16 cellular contexts compared by ENCODE assay signal in genomic region chr6:64376394-64376793, GRCh38.
A peak's percentile ranks its signal among the peaks of the same experiment; 100 is the strongest.
DNase-seq lines count a peak whose midpoint lies in the region; FAIRE-seq and TF ChIP-seq lines count a peak whose summit lies in the region.
"Had no signal": no experiment of that assay in that cellular context is flagged by ENCODE, and none has a peak within 500 bp of the region (broad histone marks: within the 10 kb centered on the region; RNA-seq: fewer than 3 reads in every experiment).

No MANE protein-coding gene starts in this region.

- H2BK12ac ChIP-seq in H9 (ENCODE audit: insufficient read length, low read depth, low read length) (no peak overlapping the region), trophoblast cell (ENCODE audit: low read length) (no peak overlapping the region)

- POLR2A ChIA-PET in OCI-LY7 (lab: Charles Lee), result no interaction called here

- CTCF ChIA-PET in OCI-LY7 (lab: Charles Lee; ENCODE audit: unreplicated experiment), result no interaction called here

- H3K27ac Mint-ChIP-seq in H9, result peak overlapping the region in 2 of 3 experiments; percentile 75 to 83; a peak in 3 of 7 replicates
- peak overlapping the region; percentile 75 for H3K27ac Mint-ChIP-seq in astrocyte (ENCODE audit: unreplicated experiment)

- H2BK5ac ChIP-seq in H9 (ENCODE audit: insufficient read length, low read length) (no peak overlapping the region), trophoblast cell (ENCODE audit: low read depth, low read length, poor library complexity) (no peak overlapping the region)

- H3K9me3 Mint-ChIP-seq in H9 (peaks cover 1 to 16% of the 10 kb centered on the region in 2 experiments; a peak in 4 of 5 replicates), astrocyte (ENCODE audit: unreplicated experiment) (no peaks in the 10 kb centered on the region)

- TF ChIP-seq CTCF in H9 (conservative IDR thresholded peaks at IDR 0.05) (no peak), astrocyte (IDR thresholded peaks at IDR 0.05; ENCODE audit: insufficient read depth, low read depth, low read length) (no peak), OCI-LY7 (conservative IDR thresholded peaks at IDR 0.05; ENCODE audit: low read length) (no peak)

- H3K9me3 ChIP-seq in H9 (ENCODE audit: control insufficient read depth, low read depth, low read length), result no peaks in the 10 kb centered on the region
- H3K9me3 ChIP-seq in astrocyte (ENCODE audit: insufficient read depth, low read depth, low read length), result peaks cover 4% of the 10 kb centered on the region
- H3K9me3 ChIP-seq in trophoblast cell (ENCODE audit: insufficient read depth, low read depth, low read length), result no peaks in the 10 kb centered on the region
- no peaks in the 10 kb centered on the region for H3K9me3 ChIP-seq in OCI-LY7 (ENCODE audit: low read length)
- H3K9me3 ChIP-seq: SJCRH30 had no signal

- intact Hi-C loops in OCI-LY7 (cut with micrococcal nuclease; ENCODE audit: unreplicated experiment) (no loop called here), cardiac septum (cut with DNase I) (no loop called here)

- no peaks in the 10 kb centered on the region for H4K20me1 ChIP-seq in H9 (ENCODE audit: control insufficient read depth, insufficient read depth, insufficient read length)
- H4K20me1 ChIP-seq in astrocyte (ENCODE audit: insufficient read depth, low read length), result no peaks in the 10 kb centered on the region
- H4K20me1 ChIP-seq in OCI-LY7 (ENCODE audit: insufficient read depth, low read length), result no peaks in the 10 kb centered on the region

- H3K79me2 ChIP-seq in H9 (ENCODE audit: insufficient read depth, low read length) (no peaks in the 10 kb centered on the region), astrocyte (ENCODE audit: insufficient read depth, low read length) (no peaks in the 10 kb centered on the region), trophoblast cell (ENCODE audit: control insufficient read depth, insufficient read depth, low read length, poor library complexity) (no peaks in the 10 kb centered on the region), OCI-LY7 (ENCODE audit: insufficient read depth, low read depth, low read length) (no peaks in the 10 kb centered on the region)

- peaks cover 0 to 4% (median 3%) of the 10 kb centered on the region in 3 experiments; a peak in 4 of 7 replicates for H3K36me3 Mint-ChIP-seq in H9 (ENCODE audit: insufficient read depth in 1 of 3, low read depth in 3 of 3)
- no peaks in the 10 kb centered on the region for H3K36me3 Mint-ChIP-seq in astrocyte (ENCODE audit: low read depth, unreplicated experiment)

- H3K9me2 ChIP-seq in OCI-LY7 (ENCODE audit: insufficient read depth, low read length), result no peaks in the 10 kb centered on the region

- no peak overlapping the region for H3K4me3 Mint-ChIP-seq in H9
- H3K4me3 Mint-ChIP-seq in astrocyte (ENCODE audit: unreplicated experiment), result no peak overlapping the region

- no peak overlapping the region for H3K4me3 ChIP-seq in astrocyte (ENCODE audit: insufficient read depth, low read depth, low read length)
- H3K4me3 ChIP-seq in trophoblast cell (ENCODE audit: low read depth, low read length), result no peak overlapping the region
- H3K4me3 ChIP-seq in OCI-LY7 (ENCODE audit: low read depth, low read length, poor library complexity, severe bottlenecking), result no peak overlapping the region
- H3K4me3 ChIP-seq: PC-9, SJCRH30 had no signal

- no peaks in the 10 kb centered on the region for H3K23me2 ChIP-seq in H9 (ENCODE audit: insufficient read length, low read depth, low read length, poor library complexity, severe bottlenecking)

- H2BK20ac ChIP-seq in H9 (ENCODE audit: low read depth, low read length, poor library complexity, severe bottlenecking), result no peak overlapping the region

- H3K36me3 ChIP-seq in astrocyte (ENCODE audit: insufficient read depth, low read length) (no peaks in the 10 kb centered on the region), trophoblast cell (ENCODE audit: control insufficient read depth in 1 of 2, insufficient read depth in 2 of 2, low read length in 2 of 2) (no peaks in the 10 kb centered on the region), OCI-LY7 (ENCODE audit: insufficient read depth, low read length) (no peaks in the 10 kb centered on the region)
- H3K36me3 ChIP-seq: SJCRH30 had no signal

- FAIRE-seq in astrocyte (lab: Jason Lieb, UNC), result no peak
- FAIRE-seq: H54 had no signal

- H3K4me1 ChIP-seq in H9 (ENCODE audit: insufficient read depth, low read length), result no peaks in the 10 kb centered on the region; the same call in 1 of the 2 replicates
- no peaks in the 10 kb centered on the region for H3K4me1 ChIP-seq in astrocyte (ENCODE audit: insufficient read depth, low read length)
- H3K4me1 ChIP-seq in trophoblast cell (ENCODE audit: control insufficient read depth in 1 of 2, insufficient read depth in 2 of 2, low read length in 2 of 2), result no peaks in the 10 kb centered on the region
- no peaks in the 10 kb centered on the region for H3K4me1 ChIP-seq in OCI-LY7 (ENCODE audit: insufficient read depth, low read length, poor library complexity, severe bottlenecking)
- H3K4me1 ChIP-seq: SJCRH30 had no signal

- H2BK15ac ChIP-seq in H9 (ENCODE audit: low read depth, low read length), result no peak overlapping the region

- H3K23ac ChIP-seq in H9 (ENCODE audit: insufficient read length, low read depth, low read length) (no peak overlapping the region), trophoblast cell (ENCODE audit: low read length) (no peak overlapping the region)

- H3K79me1 ChIP-seq in H9 (ENCODE audit: insufficient read depth, low read depth, low read length, poor library complexity, severe bottlenecking), result no peaks in the 10 kb centered on the region
- H3K79me1 ChIP-seq in trophoblast cell (ENCODE audit: low read length), result peaks cover 6% of the 10 kb centered on the region

- H3K14ac ChIP-seq in H9 (ENCODE audit: insufficient read depth, low read length) (no peak overlapping the region), trophoblast cell (ENCODE audit: low read length) (no peak overlapping the region)

- H3K27ac ChIP-seq in H9 (ENCODE audit: insufficient read length, low read depth, low read length), result peak overlapping the region; percentile 77
- no peak overlapping the region for H3K27ac ChIP-seq in astrocyte (ENCODE audit: low read depth, low read length)
- H3K27ac ChIP-seq in trophoblast cell (ENCODE audit: low read depth, low read length), result peak overlapping the region; percentile 81
- no peak overlapping the region for H3K27ac ChIP-seq in OCI-LY7 (ENCODE audit: low read depth, low read length, poor library complexity, severe bottlenecking)
- H3K27ac ChIP-seq: C4-2B, PC-9, SJCRH30 had no signal

- H3K27me3 ChIP-seq in H9 (ENCODE audit: insufficient read depth, low read length) (no peaks in the 10 kb centered on the region), astrocyte (ENCODE audit: insufficient read depth, low read length) (no peaks in the 10 kb centered on the region), trophoblast cell (ENCODE audit: insufficient read depth, low read length) (no peaks in the 10 kb centered on the region)
- H3K27me3 ChIP-seq: SJCRH30 had no signal

- no peak overlapping the region for H4K5ac ChIP-seq in H9 (ENCODE audit: insufficient read length, low read depth, low read length)

- H3K27me3 Mint-ChIP-seq in H9 (ENCODE audit: low read depth) (no peaks in the 10 kb centered on the region), astrocyte (ENCODE audit: low read depth, unreplicated experiment) (no peaks in the 10 kb centered on the region)

- no TSS peak for BruUV-seq in OCI-LY7 (replicated peaks; lab: Mats Ljungman, UMichigan)

- no peak overlapping the region for H3K18ac ChIP-seq in H9 (ENCODE audit: insufficient read length, low read depth, low read length)
- H3K18ac ChIP-seq in trophoblast cell (ENCODE audit: low read length), result no peak overlapping the region

- H4K12ac ChIP-seq in trophoblast cell (ENCODE audit: low read depth, low read length), result no peak overlapping the region

- H3K4me1 Mint-ChIP-seq in H9 (peaks cover 7 to 8% of the 10 kb centered on the region in 2 experiments), astrocyte (ENCODE audit: low read depth, unreplicated experiment) (peaks cover 7% of the 10 kb centered on the region)

- H4K8ac ChIP-seq in H9 (replicated peaks; ENCODE audit: insufficient read length, low read depth, low read length), result no peak overlapping the region
- no peak overlapping the region for H4K8ac ChIP-seq in trophoblast cell (ENCODE audit: low read depth, low read length)

- no peak overlapping the region for H3K56ac ChIP-seq in H9 (ENCODE audit: insufficient read length, low read depth, low read length)

- no peak overlapping the region for H3T11ph ChIP-seq in H9 (ENCODE audit: low read length)

- H4K91ac ChIP-seq in H9 (ENCODE audit: insufficient read length, low read depth, low read length) (no peak overlapping the region), trophoblast cell (ENCODE audit: low read depth, low read length) (no peak overlapping the region)

- DNase-seq in H9 (no peak), astrocyte (ENCODE audit: low read depth) (no peak), iPS-NIHi7 (ENCODE audit: extremely low spot score) (peak; percentile 14), trophoblast cell (peak in 1 of 2 donors; percentile 27), OCI-LY7 (ENCODE audit: low spot score) (no peak), foreskin melanocyte (no peak), cardiac septum (ENCODE audit: low spot score) (no peak)
- DNase-seq: DMS 273 treated with DMSO at 0.1 percent for 48 hours; NCI-H1930; NCI-H2171; NCI-H446 treated with DMSO at 0.1 percent for 48 hours; NK-92 treated with Interleukin-12 subunit alpha and Interleukin-12 subunit beta, amount 100 ng/mL, for 24 hours; PC-9; SJCRH30 had no signal

- H2BK120ac ChIP-seq in H9 (ENCODE audit: low read depth, low read length, poor library complexity, severe bottlenecking) (no peak overlapping the region), trophoblast cell (ENCODE audit: insufficient read depth, low read length, poor library complexity) (no peak overlapping the region)

- H3K9ac ChIP-seq in H9 (ENCODE audit: extremely low read depth, insufficient read length, low read length) (no peak overlapping the region), astrocyte (ENCODE audit: low read length) (no peak overlapping the region), trophoblast cell (ENCODE audit: low read length) (no peak overlapping the region)

- no peak overlapping the region for H3K4me2 ChIP-seq in H9 (ENCODE audit: insufficient read depth, insufficient read length, low read length)
- no peak overlapping the region for H3K4me2 ChIP-seq in astrocyte (ENCODE audit: low read length)
- H3K4me2 ChIP-seq in trophoblast cell (ENCODE audit: low read length), result peak overlapping the region; percentile 43
- H3K4me2 ChIP-seq in OCI-LY7 (ENCODE audit: low read length), result no peak overlapping the region
- H3K4me2 ChIP-seq: PC-9 had no signal

- H2AK5ac ChIP-seq in H9 (ENCODE audit: insufficient read length, low read length), result no peak overlapping the region
- no peak overlapping the region for H2AK5ac ChIP-seq in trophoblast cell (ENCODE audit: low read length)

- H3K4ac ChIP-seq in H9 (ENCODE audit: low read depth, low read length) (no peak overlapping the region), trophoblast cell (ENCODE audit: low read depth, low read length) (no peak overlapping the region)

- H2AFZ ChIP-seq in H9 (ENCODE audit: low read length) (no peak overlapping the region), astrocyte (ENCODE audit: low read depth, low read length) (no peak overlapping the region), trophoblast cell (ENCODE audit: insufficient read depth, low read length, poor library complexity) (no peak overlapping the region), OCI-LY7 (ENCODE audit: low read length) (no peak overlapping the region)
- H2AFZ ChIP-seq: PC-9 had no signal

- WGBS in H9 (ENCODE audit: extremely low coverage, insufficient read length, low lambda C conversion rate), result no CpG with 5 or more reads among the region's 5 CpGs
- no CpG with 5 or more reads among the region's 5 CpGs for WGBS in trophoblast cell (ENCODE audit: extremely low coverage, insufficient coverage, insufficient read length)

Comparison
In these comparisons a context has a peak if more than half of its experiments do, and no peak if none do; other contexts are left out.
1. H3K27ac ChIP-seq: peak in H9 (single experiment) and trophoblast cell (single experiment); none in astrocyte (single experiment) and OCI-LY7 (single experiment).